In genomic region chr20:531608-532007, GRCh38 we compare ENCODE assay signal across 1 cellular context.
TF ChIP-seq lines count a peak whose summit lies in the region.

No MANE protein-coding gene starts in this region.

TF ChIP-seq in A549, 52 proteins besides CTCF, POLR2A, EP300 and RAD21 (continued from another document):
- TF ChIP-seq, protein P1, sequence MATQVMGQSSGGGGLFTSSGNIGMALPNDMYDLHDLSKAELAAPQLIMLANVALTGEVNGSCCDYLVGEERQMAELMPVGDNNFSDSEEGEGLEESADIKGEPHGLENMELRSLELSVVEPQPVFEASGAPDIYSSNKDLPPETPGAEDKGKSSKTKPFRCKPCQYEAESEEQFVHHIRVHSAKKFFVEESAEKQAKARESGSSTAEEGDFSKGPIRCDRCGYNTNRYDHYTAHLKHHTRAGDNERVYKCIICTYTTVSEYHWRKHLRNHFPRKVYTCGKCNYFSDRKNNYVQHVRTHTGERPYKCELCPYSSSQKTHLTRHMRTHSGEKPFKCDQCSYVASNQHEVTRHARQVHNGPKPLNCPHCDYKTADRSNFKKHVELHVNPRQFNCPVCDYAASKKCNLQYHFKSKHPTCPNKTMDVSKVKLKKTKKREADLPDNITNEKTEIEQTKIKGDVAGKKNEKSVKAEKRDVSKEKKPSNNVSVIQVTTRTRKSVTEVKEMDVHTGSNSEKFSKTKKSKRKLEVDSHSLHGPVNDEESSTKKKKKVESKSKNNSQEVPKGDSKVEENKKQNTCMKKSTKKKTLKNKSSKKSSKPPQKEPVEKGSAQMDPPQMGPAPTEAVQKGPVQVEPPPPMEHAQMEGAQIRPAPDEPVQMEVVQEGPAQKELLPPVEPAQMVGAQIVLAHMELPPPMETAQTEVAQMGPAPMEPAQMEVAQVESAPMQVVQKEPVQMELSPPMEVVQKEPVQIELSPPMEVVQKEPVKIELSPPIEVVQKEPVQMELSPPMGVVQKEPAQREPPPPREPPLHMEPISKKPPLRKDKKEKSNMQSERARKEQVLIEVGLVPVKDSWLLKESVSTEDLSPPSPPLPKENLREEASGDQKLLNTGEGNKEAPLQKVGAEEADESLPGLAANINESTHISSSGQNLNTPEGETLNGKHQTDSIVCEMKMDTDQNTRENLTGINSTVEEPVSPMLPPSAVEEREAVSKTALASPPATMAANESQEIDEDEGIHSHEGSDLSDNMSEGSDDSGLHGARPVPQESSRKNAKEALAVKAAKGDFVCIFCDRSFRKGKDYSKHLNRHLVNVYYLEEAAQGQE (IDR thresholded peaks at IDR 0.05), result no peak
- no peak for TF ChIP-seq FOSB (CRISPR knock-in tag; IDR thresholded peaks at IDR 0.05)
- TF ChIP-seq NR3C1 (IDR thresholded peaks at IDR 0.05), result no peak
- no peak for TF ChIP-seq BHLHE40 (IDR thresholded peaks at IDR 0.05; ENCODE audit: low read depth, low read length)
- TF ChIP-seq EHF (CRISPR knock-in tag; IDR thresholded peaks at IDR 0.05), result no peak
- TF ChIP-seq BCL3 (IDR thresholded peaks at IDR 0.05), result no peak
- TF ChIP-seq HEYL (CRISPR knock-in tag; IDR thresholded peaks at IDR 0.05), result no peak
- TF ChIP-seq, protein P2, sequence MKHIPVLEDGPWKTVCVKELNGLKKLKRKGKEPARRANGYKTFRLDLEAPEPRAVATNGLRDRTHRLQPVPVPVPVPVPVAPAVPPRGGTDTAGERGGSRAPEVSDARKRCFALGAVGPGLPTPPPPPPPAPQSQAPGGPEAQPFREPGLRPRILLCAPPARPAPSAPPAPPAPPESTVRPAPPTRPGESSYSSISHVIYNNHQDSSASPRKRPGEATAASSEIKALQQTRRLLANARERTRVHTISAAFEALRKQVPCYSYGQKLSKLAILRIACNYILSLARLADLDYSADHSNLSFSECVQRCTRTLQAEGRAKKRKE (CRISPR knock-in tag; IDR thresholded peaks at IDR 0.05; ENCODE audit: low read depth), result no peak
- TF ChIP-seq NPAS2 (CRISPR knock-in tag; IDR thresholded peaks at IDR 0.05; ENCODE audit: borderline replicate concordance), result no peak
- TF ChIP-seq, protein P3, sequence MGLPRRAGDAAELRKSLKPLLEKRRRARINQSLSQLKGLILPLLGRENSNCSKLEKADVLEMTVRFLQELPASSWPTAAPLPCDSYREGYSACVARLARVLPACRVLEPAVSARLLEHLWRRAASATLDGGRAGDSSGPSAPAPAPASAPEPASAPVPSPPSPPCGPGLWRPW (IDR thresholded peaks at IDR 0.05), result no peak
- TF ChIP-seq TFCP2L1 (CRISPR knock-in tag; IDR thresholded peaks at IDR 0.05), result no peak
- no peak for TF ChIP-seq CBX2 (IDR thresholded peaks at IDR 0.05; ENCODE audit: borderline replicate concordance, low read depth)
- no peak for TF ChIP-seq ZSCAN20 (CRISPR knock-in tag; IDR thresholded peaks at IDR 0.05)
